Comparison of ENCODE assay signal across 8 cellular contexts in the genomic region with DNA sequence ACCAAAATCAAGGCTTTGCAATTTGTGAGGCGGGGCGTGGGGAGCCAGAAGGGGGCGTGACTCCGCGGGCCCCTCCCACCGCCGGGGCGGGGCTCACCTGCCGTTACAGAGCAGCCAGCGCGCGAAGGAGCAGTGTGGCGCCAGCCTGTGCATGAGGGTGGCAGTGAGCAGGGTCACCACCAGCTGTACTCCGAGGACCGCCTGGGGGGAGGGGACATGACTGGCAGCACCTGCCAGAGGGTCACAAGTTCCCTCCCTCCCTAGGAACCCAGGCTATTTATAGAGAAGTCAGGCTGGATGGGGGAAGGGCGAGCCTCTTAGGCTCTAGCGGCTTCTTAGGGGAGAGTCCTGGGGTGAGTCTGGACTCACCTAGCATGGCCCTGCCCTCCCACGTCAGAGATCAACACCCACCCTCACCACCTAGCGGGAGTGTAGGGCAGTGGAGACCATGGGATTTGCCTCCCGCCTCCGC. TPM values are rescaled to one million over a fixed set of nuclear protein-coding genes. Genes with fewer than 3 reads are reported as not detected.
DNase-seq lines count a peak whose midpoint lies in the region; ATAC-seq and TF ChIP-seq lines count a peak whose summit lies in the region.

No MANE protein-coding gene starts in this region.

- TF ChIP-seq CTCF in CD4-positive, alpha-beta T cell (IDR thresholded peaks at IDR 0.05): no peak
- TF ChIP-seq CTCF in NB4 (IDR thresholded peaks at IDR 0.05; ENCODE audit: low read depth, low read length) (no peak), MCF 10A (IDR thresholded peaks at IDR 0.05; ENCODE audit: unreplicated experiment) (no peak)

- intact Hi-C loops in CD4-positive, alpha-beta T cell (cut with DNase I, micrococcal nuclease): loop anchor here in 1 of 2 experiments (5.0 kb wide), 2 partner anchors 58 to 497 kb away; partner anchors contain the start of genes BORCS8, KLHL26 and RFXANK
- intact Hi-C loops in MCF 10A (cut with micrococcal nuclease): loop anchor here (5.0 kb wide), 1 partner anchor 72 kb away; the partner anchor contains the start of gene SLC25A42

- peak; percentile 30 for ATAC-seq in CD4-positive, alpha-beta T cell (ENCODE audit: poor library complexity)
- no peak for ATAC-seq in activated T-cell treated with anti-CD3 and anti-CD28 coated beads, Interleukin-2, amount 50 U/mL, for 72 hours (replicated peaks in 1 of 2)
- ATAC-seq in HG03196 (IDR thresholded peaks at IDR 0.05; ENCODE audit: unreplicated experiment): no peak
- ATAC-seq in GM18858 (IDR thresholded peaks at IDR 0.05; ENCODE audit: unreplicated experiment): no peak
- ATAC-seq in HG03159 (IDR thresholded peaks at IDR 0.05; ENCODE audit: unreplicated experiment): no peak

- peak overlapping the region; percentile 38 for H3K4me3 Mint-ChIP-seq in CD4-positive, alpha-beta T cell
- H3K4me3 Mint-ChIP-seq in activated T-cell treated with anti-CD3 and anti-CD28 coated beads, Interleukin-2, amount 50 U/mL, for 72 hours: no peak overlapping the region
- no peak overlapping the region for H3K4me3 Mint-ChIP-seq in MCF 10A (ENCODE audit: unreplicated experiment)

- DNase-seq in CD4-positive, alpha-beta T cell: peak in 9 of 10 experiments; percentile 18 to 52 (median 29)
- DNase-seq in NB4 (ENCODE audit: low read depth) (peak; percentile 11), myocyte (ENCODE audit: low read depth) (peak; percentile 81), MCF 10A (ENCODE audit: unreplicated experiment) (no peak)
- peak; percentile 29 to 47 for DNase-seq in activated T-cell treated with anti-CD3 and anti-CD28 coated beads, Interleukin-2, amount 50 U/mL, for 72 hours

- H3K4me1 Mint-ChIP-seq in CD4-positive, alpha-beta T cell (ENCODE audit: low read depth): peaks cover 28% of the 10 kb centered on the region
- H3K4me1 Mint-ChIP-seq in activated T-cell treated with anti-CD3 and anti-CD28 coated beads, Interleukin-2, amount 50 U/mL, for 72 hours (ENCODE audit: low read depth): peaks cover 24% of the 10 kb centered on the region
- H3K4me1 Mint-ChIP-seq in MCF 10A (ENCODE audit: insufficient read depth, unreplicated experiment): peaks cover 11% of the 10 kb centered on the region

- CTCF ChIA-PET in CD4-positive, alpha-beta T cell (lab: Charles Lee): interaction anchor here (1.9 kb wide), 1 partner anchor 11 kb away, joined by 9 read pairs; no protein-coding TSS in a partner anchor
- CTCF ChIA-PET in MCF 10A (lab: Yijun Ruan, JAX): no interaction called here

- H3K27me3 ChIP-seq in CD4-positive, alpha-beta T cell (ENCODE audit: control insufficient read depth, insufficient read depth, low read length): no peaks in the 10 kb centered on the region

- POLR2A ChIA-PET in CD4-positive, alpha-beta T cell (lab: Charles Lee): no interaction called here
- POLR2A ChIA-PET in MCF 10A (lab: Yijun Ruan, JAX): no interaction called here

- no peak overlapping the region for H3K27ac Mint-ChIP-seq in CD4-positive, alpha-beta T cell
- no peak overlapping the region for H3K27ac Mint-ChIP-seq in activated T-cell treated with anti-CD3 and anti-CD28 coated beads, Interleukin-2, amount 50 U/mL, for 72 hours
- no peak overlapping the region for H3K27ac Mint-ChIP-seq in MCF 10A (ENCODE audit: low read depth, unreplicated experiment)

- no peak for TF ChIP-seq POLR2A in NB4 (IDR thresholded peaks at IDR 0.05; ENCODE audit: extremely low read depth, insufficient read length)

- no peak overlapping the region for H3K27ac ChIP-seq in CD4-positive, alpha-beta T cell (ENCODE audit: low read depth, low read length)

- H3K9me3 Mint-ChIP-seq in CD4-positive, alpha-beta T cell: no peaks in the 10 kb centered on the region
- peaks cover 0 to 3% of the 10 kb centered on the region in 2 donors for H3K9me3 Mint-ChIP-seq in activated T-cell treated with anti-CD3 and anti-CD28 coated beads, Interleukin-2, amount 50 U/mL, for 72 hours
- peaks cover 7% of the 10 kb centered on the region for H3K9me3 Mint-ChIP-seq in MCF 10A (ENCODE audit: unreplicated experiment)

- no peak overlapping the region for H3K4me3 ChIP-seq in NB4 (ENCODE audit: low read depth, low read length)

- no peaks in the 10 kb centered on the region for H3K27me3 Mint-ChIP-seq in CD4-positive, alpha-beta T cell
- H3K27me3 Mint-ChIP-seq in activated T-cell treated with anti-CD3 and anti-CD28 coated beads, Interleukin-2, amount 50 U/mL, for 72 hours (ENCODE audit: low read depth): no peaks in the 10 kb centered on the region
- H3K27me3 Mint-ChIP-seq in MCF 10A (ENCODE audit: insufficient read depth, unreplicated experiment): no peaks in the 10 kb centered on the region

- peaks cover 3% of the 10 kb centered on the region for H3K36me3 Mint-ChIP-seq in CD4-positive, alpha-beta T cell (ENCODE audit: low read depth)
- peaks cover 7 to 22% of the 10 kb centered on the region in 2 donors for H3K36me3 Mint-ChIP-seq in activated T-cell treated with anti-CD3 and anti-CD28 coated beads, Interleukin-2, amount 50 U/mL, for 72 hours (ENCODE audit: insufficient read depth in 2 of 2)
- peaks cover 5% of the 10 kb centered on the region for H3K36me3 Mint-ChIP-seq in MCF 10A (ENCODE audit: insufficient read depth, unreplicated experiment)

- no TSS peak for BruUV-seq in MCF 10A (replicated peaks; lab: Mats Ljungman, UMichigan)

- peaks cover 8% of the 10 kb centered on the region for H3K9me3 ChIP-seq in CD4-positive, alpha-beta T cell (ENCODE audit: control insufficient read depth, low read length)

RNA-seq across cellular contexts. Expression of gene TMEM161A, which starts 3.6 kb away (rescaled TPM):
- 10 to 100 TPM in 1 of 2 experiments, 1 to 10 TPM in 1; 8.2 to 10.9 TPM for total RNA-seq in CD4-positive, alpha-beta T cell
- total RNA-seq in activated T-cell treated with anti-CD3 and anti-CD28 coated beads, Interleukin-2, amount 50 U/mL, for 72 hours: 10 to 100 TPM; 16.1 to 17.6 TPM
- total RNA-seq in myocyte (38.0 and 48.0 TPM in 2 replicates), MCF 10A (2022) (34.8 and 36.1 TPM in 2 replicates)
- 28.7 TPM for polyA plus RNA-seq in myocyte (2012)

RNA-seq across cellular contexts. Expression of gene MEF2B, which starts 35.3 kb away (rescaled TPM):
- total RNA-seq in CD4-positive, alpha-beta T cell: 1 to 10 TPM; 1.9 to 3.0 TPM
- 1 to 10 TPM; 2.1 to 6.4 TPM for total RNA-seq in activated T-cell treated with anti-CD3 and anti-CD28 coated beads, Interleukin-2, amount 50 U/mL, for 72 hours
- total RNA-seq in myocyte: not detected in 2 replicates
- polyA plus RNA-seq in myocyte (2012): 0.33 TPM
- 1.4 TPM in 2 replicates for total RNA-seq in MCF 10A (2022)

RNA-seq across cellular contexts. Expression of gene BORCS8, which starts 57.2 kb away (rescaled TPM):
- 10 to 100 TPM; 12.0 to 15.0 TPM for total RNA-seq in CD4-positive, alpha-beta T cell
- 10 to 100 TPM; 10.7 to 16.2 TPM for total RNA-seq in activated T-cell treated with anti-CD3 and anti-CD28 coated beads, Interleukin-2, amount 50 U/mL, for 72 hours
- total RNA-seq in myocyte (12.7 and 15.4 TPM in 2 replicates), MCF 10A (2022) (25.4 and 26.3 TPM in 2 replicates)
- 23.9 TPM for polyA plus RNA-seq in myocyte (2012)

RNA-seq across cellular contexts. Expression of gene RFXANK, which starts 57.3 kb away (rescaled TPM):
- total RNA-seq in CD4-positive, alpha-beta T cell: 10 to 100 TPM; 36.3 to 37.2 TPM
- total RNA-seq in activated T-cell treated with anti-CD3 and anti-CD28 coated beads, Interleukin-2, amount 50 U/mL, for 72 hours: 100 to 1,000 TPM in 1 of 2 donors, 10 to 100 TPM in 1; 83.8 to 107 TPM
- total RNA-seq in myocyte (46.4 and 55.4 TPM in 2 replicates), MCF 10A (2022) (115 and 118 TPM in 2 replicates)
- polyA plus RNA-seq in myocyte (2012): 78.6 TPM
